1 cellular context compared by ENCODE assay signal in the genomic region with DNA sequence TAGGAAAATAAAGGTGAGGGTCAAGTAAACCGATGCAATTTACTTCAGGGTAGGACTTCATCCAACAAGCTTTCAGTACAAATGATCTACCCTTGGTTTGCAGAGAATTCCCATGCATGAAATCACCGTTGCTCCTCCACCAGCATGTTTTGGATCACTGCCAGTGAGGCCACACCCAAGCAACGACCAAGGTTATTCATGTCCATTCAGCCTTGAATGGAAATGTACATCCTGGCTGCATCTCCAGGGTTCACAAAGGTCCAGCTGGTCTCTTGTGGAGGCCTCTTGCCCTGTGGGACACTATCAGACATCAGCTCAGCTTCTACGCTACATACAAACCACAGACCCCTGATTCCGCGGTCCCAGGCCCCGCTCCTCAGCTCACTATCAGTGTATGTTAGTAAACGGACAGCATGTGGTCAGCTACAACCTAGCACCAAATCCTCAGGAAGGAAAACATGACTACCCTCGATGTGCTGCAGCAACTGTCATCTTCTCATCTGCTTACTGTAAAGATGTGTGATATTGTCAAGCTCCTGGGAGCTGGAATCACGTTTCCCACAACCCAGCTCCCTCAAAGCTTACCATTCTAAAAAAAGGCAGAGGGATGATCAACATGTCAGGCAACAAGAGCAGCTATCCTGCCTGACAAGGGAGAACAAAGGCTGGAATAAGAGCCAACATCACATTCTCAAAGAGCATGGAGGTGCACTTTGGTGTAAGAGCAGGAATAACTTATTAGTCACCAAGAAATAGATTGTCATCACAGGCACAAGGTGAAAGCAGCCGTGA.
A peak's percentile ranks its signal among the peaks of the same experiment; 100 is the strongest.
TF ChIP-seq lines count a peak whose summit lies in the region.

No MANE protein-coding gene starts in this region.

TF ChIP-seq in HepG2, 621 proteins besides CTCF, POLR2A, EP300 and RAD21:
- no peak for TF ChIP-seq SOX13 (IDR thresholded peaks at IDR 0.05)
- peak in 1 of 2 experiments; percentile 35; a peak in 1 of 4 replicates for TF ChIP-seq SOX13 (CRISPR knock-in tag; conservative IDR thresholded peaks at IDR 0.05 in 1 of 2, IDR thresholded peaks at IDR 0.05 in 1 of 2)
- 0 out of 2 replicates have a peak, but pooled peaks have one; percentile 16 for TF ChIP-seq SALL1 (CRISPR knock-in tag; IDR thresholded peaks at IDR 0.05)
- 0 out of 2 replicates have a peak, but pooled peaks have one; percentile 13 for TF ChIP-seq HDAC2 (CRISPR knock-in tag; IDR thresholded peaks at IDR 0.05)
- peak; percentile 37; the same call in 1 of the 2 replicates for TF ChIP-seq NR2F6 (IDR thresholded peaks at IDR 0.05)
- TF ChIP-seq NR2F6 (CRISPR knock-in tag; IDR thresholded peaks at IDR 0.05), result no peak
- no peak for TF ChIP-seq DNMT1 (CRISPR knock-in tag; IDR thresholded peaks at IDR 0.05)
- TF ChIP-seq, protein P1, sequence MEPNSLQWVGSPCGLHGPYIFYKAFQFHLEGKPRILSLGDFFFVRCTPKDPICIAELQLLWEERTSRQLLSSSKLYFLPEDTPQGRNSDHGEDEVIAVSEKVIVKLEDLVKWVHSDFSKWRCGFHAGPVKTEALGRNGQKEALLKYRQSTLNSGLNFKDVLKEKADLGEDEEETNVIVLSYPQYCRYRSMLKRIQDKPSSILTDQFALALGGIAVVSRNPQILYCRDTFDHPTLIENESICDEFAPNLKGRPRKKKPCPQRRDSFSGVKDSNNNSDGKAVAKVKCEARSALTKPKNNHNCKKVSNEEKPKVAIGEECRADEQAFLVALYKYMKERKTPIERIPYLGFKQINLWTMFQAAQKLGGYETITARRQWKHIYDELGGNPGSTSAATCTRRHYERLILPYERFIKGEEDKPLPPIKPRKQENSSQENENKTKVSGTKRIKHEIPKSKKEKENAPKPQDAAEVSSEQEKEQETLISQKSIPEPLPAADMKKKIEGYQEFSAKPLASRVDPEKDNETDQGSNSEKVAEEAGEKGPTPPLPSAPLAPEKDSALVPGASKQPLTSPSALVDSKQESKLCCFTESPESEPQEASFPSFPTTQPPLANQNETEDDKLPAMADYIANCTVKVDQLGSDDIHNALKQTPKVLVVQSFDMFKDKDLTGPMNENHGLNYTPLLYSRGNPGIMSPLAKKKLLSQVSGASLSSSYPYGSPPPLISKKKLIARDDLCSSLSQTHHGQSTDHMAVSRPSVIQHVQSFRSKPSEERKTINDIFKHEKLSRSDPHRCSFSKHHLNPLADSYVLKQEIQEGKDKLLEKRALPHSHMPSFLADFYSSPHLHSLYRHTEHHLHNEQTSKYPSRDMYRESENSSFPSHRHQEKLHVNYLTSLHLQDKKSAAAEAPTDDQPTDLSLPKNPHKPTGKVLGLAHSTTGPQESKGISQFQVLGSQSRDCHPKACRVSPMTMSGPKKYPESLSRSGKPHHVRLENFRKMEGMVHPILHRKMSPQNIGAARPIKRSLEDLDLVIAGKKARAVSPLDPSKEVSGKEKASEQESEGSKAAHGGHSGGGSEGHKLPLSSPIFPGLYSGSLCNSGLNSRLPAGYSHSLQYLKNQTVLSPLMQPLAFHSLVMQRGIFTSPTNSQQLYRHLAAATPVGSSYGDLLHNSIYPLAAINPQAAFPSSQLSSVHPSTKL (CRISPR knock-in tag; IDR thresholded peaks at IDR 0.05), result peak; percentile 44; the same call in 1 of the 2 replicates
- TF ChIP-seq ZBTB38 (CRISPR knock-in tag; IDR thresholded peaks at IDR 0.05), result 0 out of 2 replicates have a peak, but pooled peaks have one; percentile 25
- TF ChIP-seq, protein P2, sequence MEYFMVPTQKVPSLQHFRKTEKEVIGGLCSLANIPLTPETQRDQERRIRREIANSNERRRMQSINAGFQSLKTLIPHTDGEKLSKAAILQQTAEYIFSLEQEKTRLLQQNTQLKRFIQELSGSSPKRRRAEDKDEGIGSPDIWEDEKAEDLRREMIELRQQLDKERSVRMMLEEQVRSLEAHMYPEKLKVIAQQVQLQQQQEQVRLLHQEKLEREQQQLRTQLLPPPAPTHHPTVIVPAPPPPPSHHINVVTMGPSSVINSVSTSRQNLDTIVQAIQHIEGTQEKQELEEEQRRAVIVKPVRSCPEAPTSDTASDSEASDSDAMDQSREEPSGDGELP (IDR thresholded peaks at IDR 0.05; ENCODE audit: borderline replicate concordance, low read depth), result peak; percentile 24; the same call in 1 of the 2 replicates
- TF ChIP-seq, protein P3, sequence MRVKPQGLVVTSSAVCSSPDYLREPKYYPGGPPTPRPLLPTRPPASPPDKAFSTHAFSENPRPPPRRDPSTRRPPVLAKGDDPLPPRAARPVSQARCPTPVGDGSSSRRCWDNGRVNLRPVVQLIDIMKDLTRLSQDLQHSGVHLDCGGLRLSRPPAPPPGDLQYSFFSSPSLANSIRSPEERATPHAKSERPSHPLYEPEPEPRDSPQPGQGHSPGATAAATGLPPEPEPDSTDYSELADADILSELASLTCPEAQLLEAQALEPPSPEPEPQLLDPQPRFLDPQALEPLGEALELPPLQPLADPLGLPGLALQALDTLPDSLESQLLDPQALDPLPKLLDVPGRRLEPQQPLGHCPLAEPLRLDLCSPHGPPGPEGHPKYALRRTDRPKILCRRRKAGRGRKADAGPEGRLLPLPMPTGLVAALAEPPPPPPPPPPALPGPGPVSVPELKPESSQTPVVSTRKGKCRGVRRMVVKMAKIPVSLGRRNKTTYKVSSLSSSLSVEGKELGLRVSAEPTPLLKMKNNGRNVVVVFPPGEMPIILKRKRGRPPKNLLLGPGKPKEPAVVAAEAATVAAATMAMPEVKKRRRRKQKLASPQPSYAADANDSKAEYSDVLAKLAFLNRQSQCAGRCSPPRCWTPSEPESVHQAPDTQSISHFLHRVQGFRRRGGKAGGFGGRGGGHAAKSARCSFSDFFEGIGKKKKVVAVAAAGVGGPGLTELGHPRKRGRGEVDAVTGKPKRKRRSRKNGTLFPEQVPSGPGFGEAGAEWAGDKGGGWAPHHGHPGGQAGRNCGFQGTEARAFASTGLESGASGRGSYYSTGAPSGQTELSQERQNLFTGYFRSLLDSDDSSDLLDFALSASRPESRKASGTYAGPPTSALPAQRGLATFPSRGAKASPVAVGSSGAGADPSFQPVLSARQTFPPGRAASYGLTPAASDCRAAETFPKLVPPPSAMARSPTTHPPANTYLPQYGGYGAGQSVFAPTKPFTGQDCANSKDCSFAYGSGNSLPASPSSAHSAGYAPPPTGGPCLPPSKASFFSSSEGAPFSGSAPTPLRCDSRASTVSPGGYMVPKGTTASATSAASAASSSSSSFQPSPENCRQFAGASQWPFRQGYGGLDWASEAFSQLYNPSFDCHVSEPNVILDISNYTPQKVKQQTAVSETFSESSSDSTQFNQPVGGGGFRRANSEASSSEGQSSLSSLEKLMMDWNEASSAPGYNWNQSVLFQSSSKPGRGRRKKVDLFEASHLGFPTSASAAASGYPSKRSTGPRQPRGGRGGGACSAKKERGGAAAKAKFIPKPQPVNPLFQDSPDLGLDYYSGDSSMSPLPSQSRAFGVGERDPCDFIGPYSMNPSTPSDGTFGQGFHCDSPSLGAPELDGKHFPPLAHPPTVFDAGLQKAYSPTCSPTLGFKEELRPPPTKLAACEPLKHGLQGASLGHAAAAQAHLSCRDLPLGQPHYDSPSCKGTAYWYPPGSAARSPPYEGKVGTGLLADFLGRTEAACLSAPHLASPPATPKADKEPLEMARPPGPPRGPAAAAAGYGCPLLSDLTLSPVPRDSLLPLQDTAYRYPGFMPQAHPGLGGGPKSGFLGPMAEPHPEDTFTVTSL (CRISPR knock-in tag; IDR thresholded peaks at IDR 0.05; ENCODE audit: borderline replicate concordance), result 0 out of 2 replicates have a peak, but pooled peaks have one; percentile 22
- no peak for TF ChIP-seq CEBPG (CRISPR knock-in tag; IDR thresholded peaks at IDR 0.05)
- TF ChIP-seq, protein P4, sequence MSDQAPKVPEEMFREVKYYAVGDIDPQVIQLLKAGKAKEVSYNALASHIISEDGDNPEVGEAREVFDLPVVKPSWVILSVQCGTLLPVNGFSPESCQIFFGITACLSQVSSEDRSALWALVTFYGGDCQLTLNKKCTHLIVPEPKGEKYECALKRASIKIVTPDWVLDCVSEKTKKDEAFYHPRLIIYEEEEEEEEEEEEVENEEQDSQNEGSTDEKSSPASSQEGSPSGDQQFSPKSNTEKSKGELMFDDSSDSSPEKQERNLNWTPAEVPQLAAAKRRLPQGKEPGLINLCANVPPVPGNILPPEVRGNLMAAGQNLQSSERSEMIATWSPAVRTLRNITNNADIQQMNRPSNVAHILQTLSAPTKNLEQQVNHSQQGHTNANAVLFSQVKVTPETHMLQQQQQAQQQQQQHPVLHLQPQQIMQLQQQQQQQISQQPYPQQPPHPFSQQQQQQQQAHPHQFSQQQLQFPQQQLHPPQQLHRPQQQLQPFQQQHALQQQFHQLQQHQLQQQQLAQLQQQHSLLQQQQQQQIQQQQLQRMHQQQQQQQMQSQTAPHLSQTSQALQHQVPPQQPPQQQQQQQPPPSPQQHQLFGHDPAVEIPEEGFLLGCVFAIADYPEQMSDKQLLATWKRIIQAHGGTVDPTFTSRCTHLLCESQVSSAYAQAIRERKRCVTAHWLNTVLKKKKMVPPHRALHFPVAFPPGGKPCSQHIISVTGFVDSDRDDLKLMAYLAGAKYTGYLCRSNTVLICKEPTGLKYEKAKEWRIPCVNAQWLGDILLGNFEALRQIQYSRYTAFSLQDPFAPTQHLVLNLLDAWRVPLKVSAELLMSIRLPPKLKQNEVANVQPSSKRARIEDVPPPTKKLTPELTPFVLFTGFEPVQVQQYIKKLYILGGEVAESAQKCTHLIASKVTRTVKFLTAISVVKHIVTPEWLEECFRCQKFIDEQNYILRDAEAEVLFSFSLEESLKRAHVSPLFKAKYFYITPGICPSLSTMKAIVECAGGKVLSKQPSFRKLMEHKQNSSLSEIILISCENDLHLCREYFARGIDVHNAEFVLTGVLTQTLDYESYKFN (CRISPR knock-in tag; conservative IDR thresholded peaks at IDR 0.05), result peak; percentile 52
- TF ChIP-seq, protein P5, sequence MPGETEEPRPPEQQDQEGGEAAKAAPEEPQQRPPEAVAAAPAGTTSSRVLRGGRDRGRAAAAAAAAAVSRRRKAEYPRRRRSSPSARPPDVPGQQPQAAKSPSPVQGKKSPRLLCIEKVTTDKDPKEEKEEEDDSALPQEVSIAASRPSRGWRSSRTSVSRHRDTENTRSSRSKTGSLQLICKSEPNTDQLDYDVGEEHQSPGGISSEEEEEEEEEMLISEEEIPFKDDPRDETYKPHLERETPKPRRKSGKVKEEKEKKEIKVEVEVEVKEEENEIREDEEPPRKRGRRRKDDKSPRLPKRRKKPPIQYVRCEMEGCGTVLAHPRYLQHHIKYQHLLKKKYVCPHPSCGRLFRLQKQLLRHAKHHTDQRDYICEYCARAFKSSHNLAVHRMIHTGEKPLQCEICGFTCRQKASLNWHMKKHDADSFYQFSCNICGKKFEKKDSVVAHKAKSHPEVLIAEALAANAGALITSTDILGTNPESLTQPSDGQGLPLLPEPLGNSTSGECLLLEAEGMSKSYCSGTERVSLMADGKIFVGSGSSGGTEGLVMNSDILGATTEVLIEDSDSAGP (CRISPR knock-in tag; IDR thresholded peaks at IDR 0.05; ENCODE audit: borderline replicate concordance), result no peak
- 0 out of 2 replicates have a peak, but pooled peaks have one; percentile 35 for TF ChIP-seq RARA (CRISPR knock-in tag; IDR thresholded peaks at IDR 0.05)
